Comparison of ENCODE assay signal across 8 cellular contexts in the genomic region with DNA sequence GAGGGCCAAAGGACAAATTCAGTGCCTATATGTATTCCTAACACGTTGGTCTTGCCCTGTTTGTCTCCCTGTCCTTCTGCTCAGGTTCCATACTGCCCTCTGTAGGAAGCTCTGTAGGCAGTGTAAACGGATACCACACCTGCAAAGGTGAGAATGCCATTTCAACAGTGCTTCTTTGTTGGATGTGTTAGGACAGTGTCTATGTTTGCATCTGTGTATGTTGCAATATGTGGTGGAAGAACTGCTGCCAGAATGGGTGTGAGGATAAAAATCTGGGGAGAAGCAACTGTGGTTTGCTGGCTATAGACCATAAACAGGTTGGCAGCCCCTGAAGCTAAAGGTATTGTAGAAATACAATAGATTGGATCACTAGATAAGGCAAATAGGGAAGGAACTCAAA.
DNase-seq lines count a peak whose midpoint lies in the region; ATAC-seq and TF ChIP-seq lines count a peak whose summit lies in the region.

No MANE protein-coding gene starts in this region.

- peak; percentile 46 for ATAC-seq in Right ventricle myocardium superior (ENCODE audit: poor library complexity)
- ATAC-seq in left cardiac atrium, result no peak
- no peak for ATAC-seq in HG02884 (IDR thresholded peaks at IDR 0.05; ENCODE audit: unreplicated experiment)
- ATAC-seq in HG02970 (IDR thresholded peaks at IDR 0.05; ENCODE audit: low FRiP score, unreplicated experiment), result no peak
- ATAC-seq in GM21737 (IDR thresholded peaks at IDR 0.05; ENCODE audit: unreplicated experiment), result no peak

- H3K27ac ChIP-seq in suprapubic skin, result peak overlapping the region; percentile 27

- no peak for TF ChIP-seq POLR2A in suprapubic skin (IDR thresholded peaks at IDR 0.05)

- TF ChIP-seq CTCF in epithelial cell of proximal tubule (conservative IDR thresholded peaks at IDR 0.05; ENCODE audit: low read depth, low read length), result peak; percentile 69
- peak in 1 of 2 donors; percentile 38 for TF ChIP-seq CTCF in suprapubic skin (IDR thresholded peaks at IDR 0.05)

- TF ChIP-seq EP300 in suprapubic skin (IDR thresholded peaks at IDR 0.05), result no peak

- peaks cover 91% of the 10 kb centered on the region for H3K36me3 ChIP-seq in suprapubic skin

- 17% methylated on average over 2 of the region's 2 CpGs for WGBS in suprapubic skin

- DNase-seq in Right ventricle myocardium superior (no peak), left cardiac atrium (no peak), NCI-H345 (lab: John Stamatoyannopoulos, UW) (peak; percentile 11), epithelial cell of proximal tubule (ENCODE audit: low read depth) (no peak), suprapubic skin (ENCODE audit: low spot score in 2 of 2) (no peak)

- H3K4me3 ChIP-seq in epithelial cell of proximal tubule (ENCODE audit: low read depth, low read length), result no peak overlapping the region
- no peak overlapping the region for H3K4me3 ChIP-seq in suprapubic skin

- no peaks in the 10 kb centered on the region for H3K9me3 ChIP-seq in suprapubic skin

- H3K27me3 ChIP-seq in suprapubic skin, result no peaks in the 10 kb centered on the region

- intact Hi-C loops in Right ventricle myocardium superior (cut with DNase I), result no loop called here
- intact Hi-C loops in left cardiac atrium (cut with DNase I), result no loop called here

- peaks cover 6% of the 10 kb centered on the region for H3K4me1 ChIP-seq in suprapubic skin
